ENCODE assay signal across 9 cellular contexts in the genomic region with DNA sequence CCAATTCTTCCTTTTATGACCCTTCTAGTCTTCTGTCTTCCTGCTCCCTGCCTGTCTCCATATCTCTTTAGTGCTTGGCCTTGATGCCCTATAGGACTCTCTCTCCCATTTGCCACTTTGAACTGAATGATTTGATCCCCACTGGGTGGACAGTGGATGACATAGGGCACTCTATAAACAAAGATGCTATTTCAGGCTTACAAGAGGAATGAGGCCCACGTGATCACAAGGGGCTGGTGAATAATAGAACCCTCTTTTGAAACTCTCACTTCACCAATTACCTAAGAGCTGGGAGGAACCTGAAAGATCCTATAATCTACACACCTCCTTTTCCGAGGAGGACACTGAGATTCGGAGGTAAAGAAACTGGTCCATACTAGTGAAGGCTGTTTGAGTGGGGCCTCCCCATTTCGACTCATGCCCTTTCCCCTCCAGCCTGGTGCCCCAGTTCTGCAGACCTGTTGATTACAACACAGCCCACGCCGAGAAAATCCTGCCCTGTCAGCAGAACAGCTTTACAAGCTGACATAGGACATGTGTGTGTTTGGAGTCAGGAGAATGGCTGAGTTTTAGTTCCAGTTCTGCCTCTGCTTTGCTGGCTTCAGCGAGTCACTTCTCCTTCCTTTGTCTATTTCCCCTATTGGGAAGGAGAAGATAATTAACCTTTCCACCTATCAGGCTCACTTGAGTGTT.
DNase-seq lines count a peak whose midpoint lies in the region; ATAC-seq and TF ChIP-seq lines count a peak whose summit lies in the region.
"Had no signal": no experiment of that assay in that cellular context is flagged by ENCODE, and none has a peak within 500 bp of the region (broad histone marks: within the 10 kb centered on the region; RNA-seq: fewer than 3 reads in every experiment).

No MANE protein-coding gene starts in this region.

- no peak for TF ChIP-seq CTCF in neural progenitor cell (IDR thresholded peaks at IDR 0.05)
- TF ChIP-seq CTCF in vagina (IDR thresholded peaks at IDR 0.05) = no peak

- peak overlapping the region; percentile 55 for H3K4me2 ChIP-seq in neural progenitor cell

- peak overlapping the region; percentile 2 for H3K27ac Mint-ChIP-seq in activated naive CD8-positive, alpha-beta T cell
- no peak overlapping the region for H3K27ac Mint-ChIP-seq in activated naive CD8-positive, alpha-beta T cell treated with anti-CD3 and anti-CD28 coated beads for 36 hours
- peak overlapping the region; percentile 99 for H3K27ac Mint-ChIP-seq in neural progenitor cell
- H3K27ac Mint-ChIP-seq: activated naive CD8-positive, alpha-beta T cell treated with anti-CD3 and anti-CD28 coated beads, Interleukin-2, amount 10 ng/mL, durations not matched to agents 7 days and 5 days had no signal

- H3K4me1 Mint-ChIP-seq in activated naive CD8-positive, alpha-beta T cell (ENCODE audit: low read depth) = peaks cover 7% of the 10 kb centered on the region
- peaks cover 3% of the 10 kb centered on the region for H3K4me1 Mint-ChIP-seq in activated naive CD8-positive, alpha-beta T cell treated with anti-CD3 and anti-CD28 coated beads for 36 hours
- peaks cover 72% of the 10 kb centered on the region for H3K4me1 Mint-ChIP-seq in neural progenitor cell
- H3K4me1 Mint-ChIP-seq: activated naive CD8-positive, alpha-beta T cell treated with anti-CD3 and anti-CD28 coated beads, Interleukin-2, amount 10 ng/mL, durations not matched to agents 7 days and 5 days had no signal

- no peak for ATAC-seq in HG02870 (IDR thresholded peaks at IDR 0.05; ENCODE audit: unreplicated experiment)

- no peaks in the 10 kb centered on the region for H3K9me3 Mint-ChIP-seq in activated naive CD8-positive, alpha-beta T cell (ENCODE audit: low read depth)
- H3K9me3 Mint-ChIP-seq in activated naive CD8-positive, alpha-beta T cell treated with anti-CD3 and anti-CD28 coated beads for 36 hours = no peaks in the 10 kb centered on the region
- peaks cover 8% of the 10 kb centered on the region for H3K9me3 Mint-ChIP-seq in neural progenitor cell
- H3K9me3 Mint-ChIP-seq: activated naive CD8-positive, alpha-beta T cell treated with anti-CD3 and anti-CD28 coated beads, Interleukin-2, amount 10 ng/mL, durations not matched to agents 7 days and 5 days had no signal

- no peaks in the 10 kb centered on the region for H4K20me1 ChIP-seq in neural progenitor cell (ENCODE audit: low read depth)

- H3K4me3 Mint-ChIP-seq in activated naive CD8-positive, alpha-beta T cell = no peak overlapping the region
- no peak overlapping the region for H3K4me3 Mint-ChIP-seq in activated naive CD8-positive, alpha-beta T cell treated with anti-CD3 and anti-CD28 coated beads for 36 hours
- peak overlapping the region; percentile 56 for H3K4me3 Mint-ChIP-seq in neural progenitor cell
- H3K4me3 Mint-ChIP-seq: activated naive CD8-positive, alpha-beta T cell treated with anti-CD3 and anti-CD28 coated beads, Interleukin-2, amount 10 ng/mL, durations not matched to agents 7 days and 5 days had no signal

- no peaks in the 10 kb centered on the region for H3K9me3 ChIP-seq in neural progenitor cell (ENCODE audit: low read depth)
- no peaks in the 10 kb centered on the region for H3K9me3 ChIP-seq in vagina

- intact Hi-C loops in vagina (cut with DNase I) = loop anchor here (5.0 to 10.0 kb wide), 3 partner anchors 72 to 400 kb away; a partner anchor contains a TSS

- peak overlapping the region; percentile 95 for H3K27ac ChIP-seq in neural progenitor cell
- H3K27ac ChIP-seq in vagina = peak overlapping the region; percentile 77

- H3K27me3 ChIP-seq in neural progenitor cell (no peaks in the 10 kb centered on the region), vagina (no peaks in the 10 kb centered on the region)

- peaks cover 7% of the 10 kb centered on the region for H3K36me3 Mint-ChIP-seq in activated naive CD8-positive, alpha-beta T cell
- no peaks in the 10 kb centered on the region for H3K36me3 Mint-ChIP-seq in activated naive CD8-positive, alpha-beta T cell treated with anti-CD3 and anti-CD28 coated beads for 36 hours
- H3K36me3 Mint-ChIP-seq in neural progenitor cell = peaks cover 5% of the 10 kb centered on the region

- TF ChIP-seq POLR2A in vagina (IDR thresholded peaks at IDR 0.05) = no peak

- no peak overlapping the region for H3K9ac ChIP-seq in neural progenitor cell

- H2AFZ ChIP-seq in neural progenitor cell (replicated peaks) = no peak overlapping the region

- no peak for DNase-seq in activated naive CD8-positive, alpha-beta T cell treated with anti-CD3 and anti-CD28 coated beads for 36 hours
- DNase-seq in fibroblast of gingiva (ENCODE audit: low read depth) = peak; percentile 10
- DNase-seq in neural progenitor cell (ENCODE audit: low spot score) = peak; percentile 34
- no peak for DNase-seq in vagina (ENCODE audit: extremely low spot score in 2 of 2)
- no peak for DNase-seq in ureter (ENCODE audit: low spot score)
- DNase-seq in stimulated activated CD4-positive, alpha-beta T cell treated with anti-CD3 and anti-CD28 coated beads, Interleukin-4, amount 100 ng/mL, for 1 hour = no peak
- DNase-seq: activated naive CD8-positive, alpha-beta T cell treated with anti-CD3 and anti-CD28 coated beads, Interleukin-2, amount 10 ng/mL, durations not matched to agents 7 days and 5 days had no signal

- H3K4me1 ChIP-seq in neural progenitor cell (peaks cover 58% of the 10 kb centered on the region), vagina (peaks cover 51% of the 10 kb centered on the region)

- no peaks in the 10 kb centered on the region for H3K79me2 ChIP-seq in neural progenitor cell (ENCODE audit: low read depth)

- no peaks in the 10 kb centered on the region for H3K36me3 ChIP-seq in neural progenitor cell
- no peaks in the 10 kb centered on the region for H3K36me3 ChIP-seq in vagina

- peaks cover 44% of the 10 kb centered on the region for H3F3A ChIP-seq in neural progenitor cell (ENCODE audit: low read depth)

- H3K4me3 ChIP-seq in neural progenitor cell (no peak overlapping the region), vagina (no peak overlapping the region)

- no peaks in the 10 kb centered on the region for H3K27me3 Mint-ChIP-seq in activated naive CD8-positive, alpha-beta T cell
- H3K27me3 Mint-ChIP-seq in activated naive CD8-positive, alpha-beta T cell treated with anti-CD3 and anti-CD28 coated beads for 36 hours = no peaks in the 10 kb centered on the region
- H3K27me3 Mint-ChIP-seq in neural progenitor cell (ENCODE audit: insufficient read depth, low read depth) = peaks cover 4% of the 10 kb centered on the region
- H3K27me3 Mint-ChIP-seq: activated naive CD8-positive, alpha-beta T cell treated with anti-CD3 and anti-CD28 coated beads, Interleukin-2, amount 10 ng/mL, durations not matched to agents 7 days and 5 days had no signal

Comparison
In these comparisons a context has a peak if more than half of its experiments do, and no peak if none do; other contexts are left out.
1. DNase-seq: peak in fibroblast of gingiva (single experiment) and neural progenitor cell (single experiment); none in activated naive CD8-positive, alpha-beta T cell treated with anti-CD3 and anti-CD28 coated beads for 36 hours (single experiment), vagina (0 of 2), ureter (single experiment) and stimulated activated CD4-positive, alpha-beta T cell treated with anti-CD3 and anti-CD28 coated beads, Interleukin-4, amount 100 ng/mL, for 1 hour (single experiment).